Comparison of ENCODE assay signal across 14 cellular contexts in genomic region chr3:50372349-50372748, GRCh38. TPM values are rescaled to one million over a fixed set of nuclear protein-coding genes. Genes with fewer than 3 reads are reported as not detected.
DNase-seq lines count a peak whose midpoint lies in the region; ATAC-seq and TF ChIP-seq lines count a peak whose summit lies in the region.
"Had no signal": no experiment of that assay in that cellular context is flagged by ENCODE, and none has a peak within 500 bp of the region (broad histone marks: within the 10 kb centered on the region; RNA-seq: fewer than 3 reads in every experiment).

No MANE protein-coding gene starts in this region.

- H3K4me1 ChIP-seq in BLaER1, result peaks cover 46% of the 10 kb centered on the region

- H3K4me1 Mint-ChIP-seq in T-helper 17 cell (peaks cover 6% of the 10 kb centered on the region), chondrocyte (ENCODE audit: low read depth) (no peaks in the 10 kb centered on the region)
- H3K4me1 Mint-ChIP-seq in activated T-cell treated with anti-CD3 and anti-CD28 coated beads, Interleukin-2, amount 50 U/mL, for 4 hours (ENCODE audit: low read depth), result peaks cover 6% of the 10 kb centered on the region

- H3K27ac Mint-ChIP-seq in T-helper 17 cell (peak overlapping the region; percentile 70), chondrocyte (ENCODE audit: unreplicated experiment) (no peak overlapping the region)
- H3K27ac Mint-ChIP-seq: T-helper 1 cell treated with Interleukin-12 subunit alpha and Interleukin-12 subunit beta and Interleukin-4 antibody, amounts not matched to agents 30 μg/mL and 1 μg/mL, for 36 hours had no signal

- DNase-seq in HUDEP-2 (lab: John Stamatoyannopoulos, UW; ENCODE audit: unreplicated experiment in 76 of 76) (peak in 70 of 76 experiments; percentile 12 to 86 (median 66)), T-helper 17 cell (no peak), left kidney (ENCODE audit: low read depth, low spot score) (peak; percentile 59), chondrocyte (ENCODE audit: low spot score) (no peak), MV-4-11 (lab: John Stamatoyannopoulos, UW) (no peak)
- DNase-seq in activated T-cell treated with anti-CD3 and anti-CD28 coated beads, Interleukin-2, amount 50 U/mL, for 4 hours, result no peak
- DNase-seq: activated CD4-positive, alpha-beta T cell treated with anti-CD3 and anti-CD28 coated beads, Interleukin-2, amount 50 U/mL, for 48 hours; kidney glomerular epithelial cell; NCI-H446 treated with DMSO at 0.1 percent for 48 hours; stimulated activated CD4-positive, alpha-beta T cell treated with anti-CD3 and anti-CD28 coated beads, Interleukin-2, amount 100 ng/mL, for 24 hours had no signal

- peak overlapping the region; percentile 43 for H3K4me2 ChIP-seq in BLaER1

- H3K4me3 Mint-ChIP-seq in T-helper 17 cell (no peak overlapping the region), chondrocyte (ENCODE audit: unreplicated experiment) (no peak overlapping the region)
- H3K4me3 Mint-ChIP-seq in activated T-cell treated with anti-CD3 and anti-CD28 coated beads, Interleukin-2, amount 50 U/mL, for 4 hours, result no peak overlapping the region
- H3K4me3 Mint-ChIP-seq: T-helper 1 cell treated with Interleukin-12 subunit alpha and Interleukin-12 subunit beta and Interleukin-4 antibody, amounts not matched to agents 30 μg/mL and 1 μg/mL, for 36 hours had no signal

- no peaks in the 10 kb centered on the region for H3K27me3 ChIP-seq in BLaER1

- no peaks in the 10 kb centered on the region for H3K9me3 ChIP-seq in BLaER1
- no peaks in the 10 kb centered on the region for H3K9me3 ChIP-seq in T-helper 17 cell (ENCODE audit: control insufficient read depth, low read length, poor library complexity, severe bottlenecking)

- no peak overlapping the region for H3K4me3 ChIP-seq in BLaER1

- H4K20me1 ChIP-seq in BLaER1, result no peaks in the 10 kb centered on the region

- peak overlapping the region; percentile 53; the same call in 1 of the 2 replicates for H3K27ac ChIP-seq in BLaER1
- H3K27ac ChIP-seq: epithelial cell of prostate had no signal

- no peaks in the 10 kb centered on the region for H3K9me3 Mint-ChIP-seq in activated T-cell treated with anti-CD3 and anti-CD28 coated beads, Interleukin-2, amount 50 U/mL, for 4 hours
- no peaks in the 10 kb centered on the region for H3K9me3 Mint-ChIP-seq in chondrocyte (ENCODE audit: low read depth)
- H3K9me3 Mint-ChIP-seq: T-helper 1 cell treated with Interleukin-12 subunit alpha and Interleukin-12 subunit beta and Interleukin-4 antibody, amounts not matched to agents 30 μg/mL and 1 μg/mL, for 36 hours had no signal

- ATAC-seq in T-helper 17 cell (no peak), GM18498 (IDR thresholded peaks at IDR 0.05; ENCODE audit: unreplicated experiment) (no peak)
- no peak for ATAC-seq in activated T-cell treated with anti-CD3 and anti-CD28 coated beads, Interleukin-2, amount 50 U/mL, for 4 hours

- no peak for TF ChIP-seq CTCF in chondrocyte (IDR thresholded peaks at IDR 0.05)

- H3K36me3 Mint-ChIP-seq in T-helper 17 cell (ENCODE audit: low read depth) (no peaks in the 10 kb centered on the region), chondrocyte (ENCODE audit: low read depth) (no peaks in the 10 kb centered on the region)
- H3K36me3 Mint-ChIP-seq in activated T-cell treated with anti-CD3 and anti-CD28 coated beads, Interleukin-2, amount 50 U/mL, for 4 hours (ENCODE audit: insufficient read depth), result no peaks in the 10 kb centered on the region

- H3K9ac ChIP-seq in BLaER1, result no peak overlapping the region; the same call in 1 of the 2 replicates

- H3K36me3 ChIP-seq in BLaER1, result no peaks in the 10 kb centered on the region

- H3K27me3 Mint-ChIP-seq in T-helper 17 cell (no peaks in the 10 kb centered on the region), chondrocyte (ENCODE audit: low read depth) (peaks cover 9% of the 10 kb centered on the region)
- H3K27me3 Mint-ChIP-seq in activated T-cell treated with anti-CD3 and anti-CD28 coated beads, Interleukin-2, amount 50 U/mL, for 4 hours (ENCODE audit: low read depth), result no peaks in the 10 kb centered on the region

RNA-seq across cellular contexts. Expression of gene TMEM115, which starts 13.0 kb away (rescaled TPM):
- total RNA-seq in T-helper 17 cell, result 10 to 100 TPM; 16.7 to 17.4 TPM
- 10 to 100 TPM; 25.2 to 27.4 (median 25.4) TPM for total RNA-seq in activated T-cell treated with anti-CD3 and anti-CD28 coated beads, Interleukin-2, amount 50 U/mL, for 4 hours
- 45.8 to 51.8 TPM (median 50.4 TPM) in 3 replicates for total RNA-seq in chondrocyte

RNA-seq across cellular contexts. Expression of gene CYB561D2, which starts 21.7 kb away (rescaled TPM):
- total RNA-seq in T-helper 17 cell, result 10 to 100 TPM; 20.8 to 27.2 TPM
- 10 to 100 TPM; 31.8 to 35.3 (median 33.1) TPM for total RNA-seq in activated T-cell treated with anti-CD3 and anti-CD28 coated beads, Interleukin-2, amount 50 U/mL, for 4 hours
- total RNA-seq in chondrocyte, result 18.2 to 29.4 TPM (median 19.5 TPM) in 3 replicates

RNA-seq across cellular contexts. Expression of gene NPRL2, which starts 21.8 kb away (rescaled TPM):
- 10 to 100 TPM; 27.5 to 29.1 TPM for total RNA-seq in T-helper 17 cell
- total RNA-seq in activated T-cell treated with anti-CD3 and anti-CD28 coated beads, Interleukin-2, amount 50 U/mL, for 4 hours, result 10 to 100 TPM; 34.0 to 46.9 (median 37.0) TPM
- total RNA-seq in chondrocyte, result 19.8 to 26.9 TPM (median 21.7 TPM) in 3 replicates

RNA-seq across cellular contexts. Expression of gene ZMYND10, which starts 26.8 kb away (rescaled TPM):
- total RNA-seq in T-helper 17 cell (1 to 10 TPM; 1.1 to 1.3 TPM), chondrocyte (0.41 to 2.0 TPM (median 1.1 TPM) in 3 replicates)
- 1 to 10 TPM in 1 of 3 donors, under 1 TPM in 2; 0.71 to 1.0 (median 0.96) TPM for total RNA-seq in activated T-cell treated with anti-CD3 and anti-CD28 coated beads, Interleukin-2, amount 50 U/mL, for 4 hours

RNA-seq across cellular contexts. Expression of gene RASSF1, which starts 31.7 kb away (rescaled TPM):
- total RNA-seq in T-helper 17 cell (100 to 1,000 TPM in 1 of 2 donors, 10 to 100 TPM in 1; 83.5 to 105 TPM), chondrocyte (17.3 to 22.4 TPM (median 21.8 TPM) in 3 replicates)
- 10 to 100 TPM; 33.7 to 40.3 (median 37.3) TPM for total RNA-seq in activated T-cell treated with anti-CD3 and anti-CD28 coated beads, Interleukin-2, amount 50 U/mL, for 4 hours

Comparison
In these comparisons a context has a peak if more than half of its experiments do, and no peak if none do; other contexts are left out.
1. DNase-seq: peak in HUDEP-2 (70 of 76) and left kidney (single experiment); none in T-helper 17 cell (0 of 3), activated T-cell treated with anti-CD3 and anti-CD28 coated beads, Interleukin-2, amount 50 U/mL, for 4 hours (single experiment), chondrocyte (single experiment) and MV-4-11 (single experiment).